16 cellular contexts compared by ENCODE assay signal in genomic region chr4:105838082-105838481, GRCh38. TPM values are rescaled to one million over a fixed set of nuclear protein-coding genes. Genes with fewer than 3 reads are reported as not detected.
DNase-seq lines count a peak whose midpoint lies in the region; ATAC-seq and TF ChIP-seq lines count a peak whose summit lies in the region.
"Had no signal": no experiment of that assay in that cellular context is flagged by ENCODE, and none has a peak within 500 bp of the region (broad histone marks: within the 10 kb centered on the region; RNA-seq: fewer than 3 reads in every experiment).

No MANE protein-coding gene starts in this region.

- no peak overlapping the region for H3K23ac ChIP-seq in H9 (ENCODE audit: insufficient read length, low read depth, low read length)

- H3K9me3 ChIP-seq in H9 (ENCODE audit: control insufficient read depth, low read depth, low read length) = no peaks in the 10 kb centered on the region
- H3K9me3 ChIP-seq: A549, BE2C, Caco-2 had no signal

- H2AFZ ChIP-seq in H9 (ENCODE audit: low read length) = no peak overlapping the region
- H2AFZ ChIP-seq: GM23338 had no signal

- H3K4me1 ChIP-seq in H9 (ENCODE audit: insufficient read depth, low read length) = no peaks in the 10 kb centered on the region
- H3K4me1 ChIP-seq: A549, BE2C, Caco-2 had no signal

- H3K27ac ChIP-seq in H9 (ENCODE audit: insufficient read length, low read depth, low read length) = no peak overlapping the region
- H3K27ac ChIP-seq: A549, C4-2B had no signal

- H3K27me3 Mint-ChIP-seq in H9 (ENCODE audit: low read depth) = no peaks in the 10 kb centered on the region
- H3K27me3 Mint-ChIP-seq: CD4-positive, alpha-beta memory T cell had no signal

- no peak overlapping the region for H3K4ac ChIP-seq in H9 (ENCODE audit: low read depth, low read length)

- no CpG with 5 or more reads among the region's 1 CpG for WGBS in H9 (ENCODE audit: extremely low coverage, insufficient read length, low lambda C conversion rate)

- H3K23me2 ChIP-seq in H9 (ENCODE audit: insufficient read length, low read depth, low read length, poor library complexity, severe bottlenecking) = no peaks in the 10 kb centered on the region

- no peak overlapping the region for H4K8ac ChIP-seq in H9 (replicated peaks; ENCODE audit: insufficient read length, low read depth, low read length)

- H3K36me3 Mint-ChIP-seq in H9 (ENCODE audit: insufficient read depth in 1 of 3, low read depth in 3 of 3) = peaks cover 8 to 23% (median 9%) of the 10 kb centered on the region in 3 experiments; a peak in 6 of 7 replicates

- H3K56ac ChIP-seq in H9 (ENCODE audit: insufficient read length, low read depth, low read length) = no peak overlapping the region

- no peak overlapping the region for H2BK15ac ChIP-seq in H9 (ENCODE audit: low read depth, low read length)

- no peaks in the 10 kb centered on the region for H3K79me2 ChIP-seq in H9 (ENCODE audit: insufficient read depth, low read length)

- no peak overlapping the region for H3K27ac Mint-ChIP-seq in H9
- H3K27ac Mint-ChIP-seq: CD4-positive, alpha-beta memory T cell; GM23338 had no signal

- H3K4me2 ChIP-seq in H9 (ENCODE audit: insufficient read depth, insufficient read length, low read length) = no peak overlapping the region
- H3K4me2 ChIP-seq: A549, GM23338 had no signal

- H3K9me3 Mint-ChIP-seq in H9 = no peaks in the 10 kb centered on the region
- H3K9me3 Mint-ChIP-seq: GM23338 had no signal

- H3K4me3 Mint-ChIP-seq in H9 = no peak overlapping the region
- H3K4me3 Mint-ChIP-seq: CD4-positive, alpha-beta memory T cell; GM23338 had no signal

- H4K5ac ChIP-seq in H9 (ENCODE audit: insufficient read length, low read depth, low read length) = no peak overlapping the region

- no peaks in the 10 kb centered on the region for H3K79me1 ChIP-seq in H9 (ENCODE audit: insufficient read depth, low read depth, low read length, poor library complexity, severe bottlenecking)

- ATAC-seq in HG03442 (IDR thresholded peaks at IDR 0.05; ENCODE audit: unreplicated experiment) = no peak
- ATAC-seq: A549, GM23338 had no signal

- H3K18ac ChIP-seq in H9 (ENCODE audit: insufficient read length, low read depth, low read length) = no peak overlapping the region

- no peak overlapping the region for H2AK5ac ChIP-seq in H9 (ENCODE audit: insufficient read length, low read length)

- no peak overlapping the region for H2BK20ac ChIP-seq in H9 (ENCODE audit: low read depth, low read length, poor library complexity, severe bottlenecking)

- no peaks in the 10 kb centered on the region for H4K20me1 ChIP-seq in H9 (ENCODE audit: control insufficient read depth, insufficient read depth, insufficient read length)

- no peak overlapping the region for H2BK5ac ChIP-seq in H9 (ENCODE audit: insufficient read length, low read length)

- H3K14ac ChIP-seq in H9 (ENCODE audit: insufficient read depth, low read length) = no peak overlapping the region

- no peak overlapping the region for H3K9ac ChIP-seq in H9 (ENCODE audit: extremely low read depth, insufficient read length, low read length)

- H4K91ac ChIP-seq in H9 (ENCODE audit: insufficient read length, low read depth, low read length) = no peak overlapping the region

- no peak overlapping the region for H2BK120ac ChIP-seq in H9 (ENCODE audit: low read depth, low read length, poor library complexity, severe bottlenecking)

- no peak overlapping the region for H2BK12ac ChIP-seq in H9 (ENCODE audit: insufficient read length, low read depth, low read length)

- H3K27me3 ChIP-seq in H9 (ENCODE audit: insufficient read depth, low read length) = no peaks in the 10 kb centered on the region
- H3K27me3 ChIP-seq: BE2C had no signal

- no peaks in the 10 kb centered on the region; a peak in 1 of 4 replicates for H3K4me1 Mint-ChIP-seq in H9
- H3K4me1 Mint-ChIP-seq: CD4-positive, alpha-beta memory T cell; GM23338 had no signal

- TF ChIP-seq CTCF in H9 (conservative IDR thresholded peaks at IDR 0.05) = no peak

- no peak overlapping the region for H3T11ph ChIP-seq in H9 (ENCODE audit: low read length)

- DNase-seq in COLO668 (lab: John Stamatoyannopoulos, UW; ENCODE audit: unreplicated experiment) (peak; percentile 51), COR-L47 (lab: John Stamatoyannopoulos, UW) (peak; percentile 20), NCI-H146 treated with DMSO at 0.1 percent for 48 hours (lab: John Stamatoyannopoulos, UW; ENCODE audit: unreplicated experiment) (peak; percentile 36), NCI-H748 treated with DMSO at 0.1 percent for 48 hours (lab: John Stamatoyannopoulos, UW) (peak; percentile 26), H9 (no peak), cortex of kidney (lab: John Stamatoyannopoulos, UW) (no peak)
- DNase-seq in stimulated activated CD4-positive, alpha-beta T cell treated with anti-CD3 and anti-CD28 coated beads, Interleukin-2, amount 100 ng/mL, for 48 hours = no peak
- DNase-seq: BE2C; Caco-2; CD4-positive, alpha-beta memory T cell; H7 had no signal

RNA-seq across cellular contexts. Expression of gene NPNT, which starts 57.2 kb away (rescaled TPM):
- 0.37 TPM in 2 replicates for total RNA-seq in H9 (2021)
- total RNA-seq: CD4-positive, alpha-beta memory T cell; HT1080 had no signal

Comparison
In these comparisons a context has a peak if more than half of its experiments do, and no peak if none do; other contexts are left out.
1. DNase-seq: peak in COLO668 (single experiment), COR-L47 (single experiment), NCI-H146 treated with DMSO at 0.1 percent for 48 hours (single experiment) and NCI-H748 treated with DMSO at 0.1 percent for 48 hours (single experiment); none in H9 (single experiment), stimulated activated CD4-positive, alpha-beta T cell treated with anti-CD3 and anti-CD28 coated beads, Interleukin-2, amount 100 ng/mL, for 48 hours (0 of 2) and cortex of kidney (single experiment).